In genomic region chr5:131206061-131206460, GRCh38 we compare ENCODE assay signal across 20 cellular contexts. TPM values are rescaled to one million over a fixed set of nuclear protein-coding genes. Genes with fewer than 3 reads are reported as not detected.
DNase-seq lines count a peak whose midpoint lies in the region; ATAC-seq and TF ChIP-seq lines count a peak whose summit lies in the region.
"Had no signal": no experiment of that assay in that cellular context is flagged by ENCODE, and none has a peak within 500 bp of the region (broad histone marks: within the 10 kb centered on the region; RNA-seq: fewer than 3 reads in every experiment).

No MANE protein-coding gene starts in this region.

- no peaks in the 10 kb centered on the region for H3K9me3 ChIP-seq in mucosa of descending colon
- H3K9me3 ChIP-seq: HAP-1 had no signal

- no peak overlapping the region for H3K4me3 ChIP-seq in mucosa of descending colon
- H3K4me3 ChIP-seq: GM23248, HAP-1, K562 had no signal

- intact Hi-C loops in mucosa of descending colon (cut with DNase I, micrococcal nuclease) = no loop called here

- H3K9me3 Mint-ChIP-seq in IgD-negative memory B cell = peaks cover 0 to 4% (median 0%) of the 10 kb centered on the region in 3 donors
- H3K9me3 Mint-ChIP-seq in activated T-helper 17 cell treated with anti-CD3 and anti-CD28 coated beads, Interleukin-2, amount 50 U/mL, for 72 hours = no peaks in the 10 kb centered on the region
- H3K9me3 Mint-ChIP-seq in stimulated activated naive B cell treated with anti-CD40 and anti-IgM and Interleukin-4, amounts not matched to agents 10 μg/mL and 1 μg/mL and 100 μg/mL, for 72 hours = no peaks in the 10 kb centered on the region
- H3K9me3 Mint-ChIP-seq: CD4-positive, alpha-beta memory T cell had no signal

- H3K4me1 ChIP-seq in mucosa of descending colon (ENCODE audit: low read depth) = peaks cover 21% of the 10 kb centered on the region

- H3K36me3 ChIP-seq in mucosa of descending colon (ENCODE audit: low read depth) = no peaks in the 10 kb centered on the region
- H3K36me3 ChIP-seq: HAP-1 had no signal

- H3K4me1 Mint-ChIP-seq in IgD-negative memory B cell = peaks cover 10 to 23% (median 20%) of the 10 kb centered on the region in 3 donors
- H3K4me1 Mint-ChIP-seq in activated T-helper 17 cell treated with anti-CD3 and anti-CD28 coated beads, Interleukin-2, amount 50 U/mL, for 72 hours = peaks cover 21% of the 10 kb centered on the region
- H3K4me1 Mint-ChIP-seq in stimulated activated naive B cell treated with anti-CD40 and anti-IgM and Interleukin-4, amounts not matched to agents 10 μg/mL and 1 μg/mL and 100 μg/mL, for 72 hours = peaks cover 24 to 33% of the 10 kb centered on the region in 2 donors

- no peak for TF ChIP-seq CTCF in mucosa of descending colon (IDR thresholded peaks at IDR 0.05)

- no peaks in the 10 kb centered on the region for H3K36me3 Mint-ChIP-seq in IgD-negative memory B cell
- no peaks in the 10 kb centered on the region for H3K36me3 Mint-ChIP-seq in activated T-helper 17 cell treated with anti-CD3 and anti-CD28 coated beads, Interleukin-2, amount 50 U/mL, for 72 hours (ENCODE audit: low read depth)
- H3K36me3 Mint-ChIP-seq in stimulated activated naive B cell treated with anti-CD40 and anti-IgM and Interleukin-4, amounts not matched to agents 10 μg/mL and 1 μg/mL and 100 μg/mL, for 72 hours = peaks cover 0 to 3% of the 10 kb centered on the region in 2 donors

- DNase-seq in mucosa of descending colon = peak in 1 of 3 donors; percentile 50
- DNase-seq in stimulated activated naive B cell treated with anti-CD40 and anti-IgM and Interleukin-4, amounts not matched to agents 10 μg/mL and 1 μg/mL and 100 μg/mL, for 72 hours = no peak
- DNase-seq in activated CD4-positive, alpha-beta T cell treated with anti-CD3 and anti-CD28 coated beads, Interleukin-2, amount 50 U/mL, for 1 hour = no peak
- no peak for DNase-seq in activated T-cell treated with anti-CD3 and anti-CD28 coated beads for 4 hours
- DNase-seq: CD4-positive, alpha-beta memory T cell; GM23248; NCI-H1105 treated with DMSO at 0.1 percent for 48 hours; NCI-H2029 treated with DMSO at 0.1 percent for 48 hours; NCI-H2171; NCI-H345; NCI-H524; NCI-H774; PC-3; RPMI8226; SHP77 had no signal

- no peaks in the 10 kb centered on the region for H3K27me3 Mint-ChIP-seq in IgD-negative memory B cell
- H3K27me3 Mint-ChIP-seq in activated T-helper 17 cell treated with anti-CD3 and anti-CD28 coated beads, Interleukin-2, amount 50 U/mL, for 72 hours = no peaks in the 10 kb centered on the region
- H3K27me3 Mint-ChIP-seq in stimulated activated naive B cell treated with anti-CD40 and anti-IgM and Interleukin-4, amounts not matched to agents 10 μg/mL and 1 μg/mL and 100 μg/mL, for 72 hours = no peaks in the 10 kb centered on the region
- H3K27me3 Mint-ChIP-seq: CD4-positive, alpha-beta memory T cell had no signal

- H3K4me3 Mint-ChIP-seq in IgD-negative memory B cell = no peak overlapping the region
- H3K4me3 Mint-ChIP-seq in activated T-helper 17 cell treated with anti-CD3 and anti-CD28 coated beads, Interleukin-2, amount 50 U/mL, for 72 hours = no peak overlapping the region
- no peak overlapping the region for H3K4me3 Mint-ChIP-seq in stimulated activated naive B cell treated with anti-CD40 and anti-IgM and Interleukin-4, amounts not matched to agents 10 μg/mL and 1 μg/mL and 100 μg/mL, for 72 hours

- no peak for ATAC-seq in activated T-helper 17 cell treated with anti-CD3 and anti-CD28 coated beads, Interleukin-2, amount 50 U/mL, for 72 hours (replicated peaks)
- ATAC-seq in mucosa of descending colon (peak; percentile 77), GM18870 (IDR thresholded peaks at IDR 0.05; ENCODE audit: unreplicated experiment) (no peak)
- ATAC-seq in stimulated activated naive B cell treated with anti-CD40 and anti-IgM and Interleukin-4, amounts not matched to agents 10 μg/mL and 1 μg/mL and 100 μg/mL, for 72 hours (replicated peaks) = no peak
- ATAC-seq: K562, PC-3 had no signal

- peak overlapping the region in 2 of 3 donors; percentile 0 to 11 for H3K27ac Mint-ChIP-seq in IgD-negative memory B cell
- peak overlapping the region; percentile 54 for H3K27ac Mint-ChIP-seq in activated T-helper 17 cell treated with anti-CD3 and anti-CD28 coated beads, Interleukin-2, amount 50 U/mL, for 72 hours
- peak overlapping the region; percentile 56 for H3K27ac Mint-ChIP-seq in stimulated activated naive B cell treated with anti-CD40 and anti-IgM and Interleukin-4, amounts not matched to agents 10 μg/mL and 1 μg/mL and 100 μg/mL, for 72 hours

RNA-seq across cellular contexts. Expression of gene LYRM7, which starts 35.3 kb away (rescaled TPM):
- 11.3 TPM for polyA plus RNA-seq in IgD-negative memory B cell
- 10 to 100 TPM; 14.2 to 19.9 TPM for total RNA-seq in activated T-helper 17 cell treated with anti-CD3 and anti-CD28 coated beads, Interleukin-2, amount 50 U/mL, for 72 hours
- total RNA-seq in mucosa of descending colon = 10 to 100 TPM; 11.2 to 12.9 (median 11.7) TPM

RNA-seq across cellular contexts. Expression of gene HINT1, which starts 41.0 kb away (rescaled TPM):
- 343 TPM for polyA plus RNA-seq in IgD-negative memory B cell
- total RNA-seq in activated T-helper 17 cell treated with anti-CD3 and anti-CD28 coated beads, Interleukin-2, amount 50 U/mL, for 72 hours = 100 to 1,000 TPM; 316 to 358 TPM
- total RNA-seq in mucosa of descending colon = 100 to 1,000 TPM; 223 to 289 (median 275) TPM

RNA-seq across cellular contexts. Expression of gene CDC42SE2, which starts 57.8 kb away (rescaled TPM):
- polyA plus RNA-seq in IgD-negative memory B cell = 248 TPM
- total RNA-seq in activated T-helper 17 cell treated with anti-CD3 and anti-CD28 coated beads, Interleukin-2, amount 50 U/mL, for 72 hours = 100 to 1,000 TPM; 107 to 110 TPM
- total RNA-seq in mucosa of descending colon = 100 to 1,000 TPM in 2 of 3 donors, 10 to 100 TPM in 1; 60.5 to 116 (median 101) TPM

Comparison
In these comparisons a context has a peak if more than half of its experiments do, and no peak if none do; other contexts are left out.
1. H3K27ac Mint-ChIP-seq: peak in every context shown above with its lines; median percentile 56 in stimulated activated naive B cell treated with anti-CD40 and anti-IgM and Interleukin-4, amounts not matched to agents 10 μg/mL and 1 μg/mL and 100 μg/mL, for 72 hours; 54 in activated T-helper 17 cell treated with anti-CD3 and anti-CD28 coated beads, Interleukin-2, amount 50 U/mL, for 72 hours; 6 in IgD-negative memory B cell.